ENCODE assay signal across 14 cellular contexts in the genomic region with DNA sequence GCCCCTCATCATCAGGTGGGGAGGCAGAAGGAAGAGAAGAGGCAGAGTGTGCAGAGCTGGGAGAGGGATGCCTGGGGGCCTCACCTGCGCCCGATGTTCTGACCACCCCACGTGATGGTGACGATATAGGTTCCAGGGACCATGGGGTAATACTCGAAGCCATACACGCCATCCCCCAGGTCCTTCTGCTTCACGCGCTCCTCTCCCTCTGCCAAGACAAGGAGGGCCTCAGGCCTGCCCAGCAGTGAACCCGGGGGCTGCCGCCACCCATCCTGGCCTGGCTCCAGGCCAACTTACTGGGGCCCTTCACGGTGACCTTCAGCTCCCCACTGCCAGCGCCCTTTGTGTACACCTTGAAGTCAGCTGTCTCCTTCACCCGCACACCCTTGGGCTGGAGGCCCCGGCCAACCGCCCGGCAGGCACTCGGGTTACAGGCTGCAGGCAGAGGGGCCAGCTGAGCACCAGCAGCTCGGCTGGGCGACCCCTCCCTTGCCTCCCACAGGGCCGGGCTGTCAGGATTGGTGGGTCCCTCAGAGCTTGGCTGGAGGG. TPM values are rescaled to one million over a fixed set of nuclear protein-coding genes. Genes with fewer than 3 reads are reported as not detected.
DNase-seq lines count a peak whose midpoint lies in the region; ATAC-seq and TF ChIP-seq lines count a peak whose summit lies in the region.
"Had no signal": no experiment of that assay in that cellular context is flagged by ENCODE, and none has a peak within 500 bp of the region (broad histone marks: within the 10 kb centered on the region; RNA-seq: fewer than 3 reads in every experiment).

No MANE protein-coding gene starts in this region.

- DNase-seq in ELF-1 (ENCODE audit: low read depth, low spot score) = peak; percentile 42
- DNase-seq in ascending aorta (ENCODE audit: low spot score in 2 of 2) = no peak
- no peak for DNase-seq in A172 (ENCODE audit: low spot score)
- DNase-seq in substantia nigra (lab: John Stamatoyannopoulos, UW) = no peak
- no peak for DNase-seq in lower lobe of right lung
- DNase-seq: activated CD8-positive, alpha-beta memory T cell treated with anti-CD3 and anti-CD28 coated beads, Interleukin-2, amount 10 ng/mL, durations not matched to agents 7 days and 5 days; CD8-positive, alpha-beta T cell; central memory CD4-positive, alpha-beta T cell; NCI-H1092 treated with DMSO at 0.1 percent for 48 hours; SK-N-SH; stimulated activated CD4-positive, alpha-beta T cell treated with anti-CD3 and anti-CD28 coated beads, Interleukin-4, amount 100 ng/mL, for 4 hours; stimulated activated naive CD4-positive, alpha-beta T cell had no signal

- H3K36me3 ChIP-seq in ascending aorta = peaks cover 68 to 84% of the 10 kb centered on the region in 2 donors
- peaks cover 77% of the 10 kb centered on the region for H3K36me3 ChIP-seq in neutrophil
- H3K36me3 ChIP-seq in lower lobe of right lung = peaks cover 80% of the 10 kb centered on the region

- H3K27me3 ChIP-seq in ascending aorta (no peaks in the 10 kb centered on the region), neutrophil (no peaks in the 10 kb centered on the region), lower lobe of right lung (ENCODE audit: low read depth) (no peaks in the 10 kb centered on the region)

- no peaks in the 10 kb centered on the region for H3K9me3 ChIP-seq in ascending aorta
- no peaks in the 10 kb centered on the region for H3K9me3 ChIP-seq in neutrophil
- H3K9me3 ChIP-seq in lower lobe of right lung = no peaks in the 10 kb centered on the region
- H3K9me3 ChIP-seq: SK-N-SH had no signal

- intact Hi-C loops in ascending aorta (cut with DNase I) (no loop called here), lower lobe of right lung (cut with DNase I) (no loop called here)

- no peak for TF ChIP-seq CTCF in ascending aorta (IDR thresholded peaks at IDR 0.05)
- no peak for TF ChIP-seq CTCF in neutrophil (IDR thresholded peaks at IDR 0.05)
- TF ChIP-seq CTCF in lower lobe of right lung (IDR thresholded peaks at IDR 0.05) = no peak

- peak overlapping the region in 1 of 2 donors; percentile 91 for H3K4me3 ChIP-seq in ascending aorta
- no peak overlapping the region for H3K4me3 ChIP-seq in neutrophil (ENCODE audit: low read depth in 1 of 2, low read length in 1 of 2)
- no peak overlapping the region for H3K4me3 ChIP-seq in lower lobe of right lung

- H3K4me1 ChIP-seq in ascending aorta = peaks cover 7 to 15% of the 10 kb centered on the region in 2 donors
- peaks cover 17 to 23% of the 10 kb centered on the region in 2 experiments for H3K4me1 ChIP-seq in neutrophil (ENCODE audit: control insufficient read depth in 1 of 2, insufficient read depth in 1 of 2, low read depth in 1 of 2, low read length in 1 of 2)
- peaks cover 29% of the 10 kb centered on the region for H3K4me1 ChIP-seq in lower lobe of right lung

- no peak for ATAC-seq in lower lobe of right lung
- ATAC-seq: activated CD8-positive, alpha-beta memory T cell treated with anti-CD3 and anti-CD28 coated beads, Interleukin-2, amount 10 ng/mL, durations not matched to agents 7 days and 5 days; CD8-positive, alpha-beta T cell; sciatic nerve had no signal

- H3K27ac ChIP-seq in ascending aorta = peak overlapping the region; percentile 20 to 94
- H3K27ac ChIP-seq in neutrophil = peak overlapping the region; percentile 97
- no peak overlapping the region for H3K27ac ChIP-seq in substantia nigra (ENCODE audit: low read depth, low read length, poor library complexity, severe bottlenecking)
- H3K27ac ChIP-seq in lower lobe of right lung = no peak overlapping the region

RNA-seq across cellular contexts. Expression of a gene that starts 9.3 kb away (rescaled TPM):
- total RNA-seq in ascending aorta = 6,152 TPM
- 2,064 and 2,561 TPM in 2 replicates for total RNA-seq in A172 (2014; rRNA removed; shearing (Covaris generic))
- total RNA-seq in lower lobe of right lung = 1,080 TPM

RNA-seq across cellular contexts. Expression of a gene that starts 14.0 kb away (rescaled TPM):
- 86.3 TPM for total RNA-seq in ascending aorta
- 73.1 and 82.0 TPM in 2 replicates for total RNA-seq in A172 (2014; rRNA removed; shearing (Covaris generic))
- total RNA-seq in lower lobe of right lung = 50.9 TPM

RNA-seq across cellular contexts. Expression of a gene that starts 33.1 kb away (rescaled TPM):
- 4,298 TPM for total RNA-seq in ascending aorta
- total RNA-seq in A172 (2014; rRNA removed; shearing (Covaris generic)) = 2,649 and 4,739 TPM in 2 replicates
- total RNA-seq in lower lobe of right lung = 2,678 TPM

RNA-seq across cellular contexts. Expression of a gene that starts 43.9 kb away (rescaled TPM):
- total RNA-seq in ascending aorta (52.5 TPM), lower lobe of right lung (36.1 TPM)
- 65.3 and 70.8 TPM in 2 replicates for total RNA-seq in A172 (2014; rRNA removed; shearing (Covaris generic))

RNA-seq across cellular contexts. Expression of a gene that starts 46.2 kb away (rescaled TPM):
- total RNA-seq in ascending aorta = 33.4 TPM
- total RNA-seq in A172 (2014; rRNA removed; shearing (Covaris generic)) = 29.8 and 43.7 TPM in 2 replicates
- 47.8 TPM for total RNA-seq in lower lobe of right lung

Comparison
In these comparisons a context has a peak if more than half of its experiments do, and no peak if none do; other contexts are left out.
1. H3K27ac ChIP-seq: peak in ascending aorta (2 of 2) and neutrophil (single experiment); none in substantia nigra (single experiment) and lower lobe of right lung (single experiment).